In genomic region chr17:80605326-80606066, GRCh38 we compare ENCODE assay signal across 9 cellular contexts.
A peak's percentile ranks its signal among the peaks of the same experiment; 100 is the strongest.
DNase-seq lines count a peak whose midpoint lies in the region; ATAC-seq and TF ChIP-seq lines count a peak whose summit lies in the region.
"Had no signal": no experiment of that assay in that cellular context is flagged by ENCODE, and none has a peak within 500 bp of the region (broad histone marks: within the 10 kb centered on the region; RNA-seq: fewer than 3 reads in every experiment).

No MANE protein-coding gene starts in this region.

- DNase-seq in Daoy (ENCODE audit: low read depth) = peak; percentile 78
- peak; percentile 74 to 85 for DNase-seq in activated naive CD4-positive, alpha-beta T cell treated with anti-CD3 and anti-CD28 coated beads, Interleukin-2, amount 50 U/mL, for 72 hours (ENCODE audit: low spot score in 2 of 2)
- DNase-seq in stimulated activated CD4-positive, alpha-beta T cell treated with anti-CD3 and anti-CD28 coated beads, Interleukin-2, amount 100 ng/mL, for 24 hours = peak; percentile 74 to 79
- no peak for DNase-seq in COLO829 (ENCODE audit: low spot score)
- DNase-seq in ovary = no peak
- DNase-seq in cerebellum (ENCODE audit: low spot score) = no peak

- peaks cover 0 to 12% of the 10 kb centered on the region in 2 donors for H3K9me3 Mint-ChIP-seq in activated naive CD4-positive, alpha-beta T cell treated with anti-CD3 and anti-CD28 coated beads, Interleukin-2, amount 50 U/mL, for 72 hours

- 86 to 92% (median 89%) methylated on average over 16 of the region's 16 CpGs for WGBS in ovary, 3 donors

- TF ChIP-seq CTCF in OCI-LY1 (IDR thresholded peaks at IDR 0.05; ENCODE audit: low read length) (no peak), ovary (IDR thresholded peaks at IDR 0.05) (no peak)

- peaks cover 57% of the 10 kb centered on the region for H3K4me1 ChIP-seq in OCI-LY1 (ENCODE audit: insufficient read depth, low read length, severe bottlenecking)
- H3K4me1 ChIP-seq in ovary (ENCODE audit: insufficient read depth) = no peaks in the 10 kb centered on the region

- peak overlapping the region; percentile 56; the same call in 1 of the 2 replicates for H3K9ac ChIP-seq in OCI-LY1 (ENCODE audit: low read length)

- ATAC-seq in GM21619 (IDR thresholded peaks at IDR 0.05; ENCODE audit: unreplicated experiment) = peak; percentile 83
- ATAC-seq in activated naive CD4-positive, alpha-beta T cell treated with anti-CD3 and anti-CD28 coated beads, Interleukin-2, amount 50 U/mL, for 72 hours = peak; percentile 99

- H3K36me3 ChIP-seq in OCI-LY1 (ENCODE audit: insufficient read depth, low read length) (peaks cover 18% of the 10 kb centered on the region), ovary (no peaks in the 10 kb centered on the region)

- H3K27me3 ChIP-seq in OCI-LY1 (ENCODE audit: insufficient read depth, low read length) = no peaks in the 10 kb centered on the region
- H3K27me3 ChIP-seq in ovary = no peaks in the 10 kb centered on the region

- H3K27ac Mint-ChIP-seq in activated naive CD4-positive, alpha-beta T cell treated with anti-CD3 and anti-CD28 coated beads, Interleukin-2, amount 50 U/mL, for 72 hours = peak overlapping the region; percentile 95 to 96

- peak overlapping the region; percentile 99 for H3K27ac ChIP-seq in OCI-LY1 (ENCODE audit: low read depth, low read length, poor library complexity, severe bottlenecking)
- no peak overlapping the region for H3K27ac ChIP-seq in ovary

- H3K4me3 ChIP-seq in OCI-LY1 (ENCODE audit: low read depth, low read length, poor library complexity, severe bottlenecking) (peak overlapping the region; percentile 41), ovary (no peak overlapping the region)
- H3K4me3 ChIP-seq: skin epidermis had no signal

- 0 out of 2 replicates have a peak, but pooled peaks cover 7% of the 10 kb centered on the region for H3F3A ChIP-seq in OCI-LY1 (ENCODE audit: insufficient read depth, low read length)

- H4K20me1 ChIP-seq in OCI-LY1 (ENCODE audit: insufficient read depth, low read length) = no peaks in the 10 kb centered on the region

- no peaks in the 10 kb centered on the region for H3K9me2 ChIP-seq in OCI-LY1 (ENCODE audit: low read depth, low read length)

- H2AFZ ChIP-seq in OCI-LY1 (ENCODE audit: low read length) = no peak overlapping the region

- TF ChIP-seq POLR2A in ovary (IDR thresholded peaks at IDR 0.05) = no peak

- no peaks in the 10 kb centered on the region for H3K9me3 ChIP-seq in OCI-LY1 (ENCODE audit: low read length)
- no peaks in the 10 kb centered on the region for H3K9me3 ChIP-seq in ovary

- H3K79me2 ChIP-seq in OCI-LY1 (ENCODE audit: insufficient read depth, low read length) = peaks cover 26% of the 10 kb centered on the region; the same call in 1 of the 2 replicates

- intact Hi-C loops in ovary (cut with DNase I) = no loop called here

- no peak for TF ChIP-seq EP300 in ovary (IDR thresholded peaks at IDR 0.05)

- H3K4me2 ChIP-seq in OCI-LY1 (ENCODE audit: low read length) = peak overlapping the region; percentile 52

- peaks cover 10 to 44% of the 10 kb centered on the region in 2 donors for H3K36me3 Mint-ChIP-seq in activated naive CD4-positive, alpha-beta T cell treated with anti-CD3 and anti-CD28 coated beads, Interleukin-2, amount 50 U/mL, for 72 hours

Comparison
In these comparisons a context has a peak if more than half of its experiments do, and no peak if none do; other contexts are left out.
1. DNase-seq: peak in Daoy (single experiment), activated naive CD4-positive, alpha-beta T cell treated with anti-CD3 and anti-CD28 coated beads, Interleukin-2, amount 50 U/mL, for 72 hours (2 of 2) and stimulated activated CD4-positive, alpha-beta T cell treated with anti-CD3 and anti-CD28 coated beads, Interleukin-2, amount 100 ng/mL, for 24 hours (2 of 2); none in COLO829 (single experiment), ovary (0 of 5) and cerebellum (single experiment).